Comparison of ENCODE assay signal across 1 cellular context in genomic region chr13:51137250-51137649, GRCh38.
TF ChIP-seq lines count a peak whose summit lies in the region.

No MANE protein-coding gene starts in this region.

TF ChIP-seq in H1, 55 proteins besides CTCF, POLR2A, EP300 and RAD21 (continued from another document):
- no peak for TF ChIP-seq BCL11A (IDR thresholded peaks at IDR 0.05; ENCODE audit: low read depth in 2 of 2, low read length in 2 of 2)
- TF ChIP-seq USF2 (IDR thresholded peaks at IDR 0.05; ENCODE audit: low read length): no peak
- TF ChIP-seq, protein P1, sequence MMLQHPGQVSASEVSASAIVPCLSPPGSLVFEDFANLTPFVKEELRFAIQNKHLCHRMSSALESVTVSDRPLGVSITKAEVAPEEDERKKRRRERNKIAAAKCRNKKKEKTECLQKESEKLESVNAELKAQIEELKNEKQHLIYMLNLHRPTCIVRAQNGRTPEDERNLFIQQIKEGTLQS (IDR thresholded peaks at IDR 0.05; ENCODE audit: insufficient read depth, low read depth, low read length): no peak
- no peak for TF ChIP-seq EGR1 (IDR thresholded peaks at IDR 0.05; ENCODE audit: borderline replicate concordance, low read depth, low read length)
- no peak for TF ChIP-seq CHD2 (IDR thresholded peaks at IDR 0.05; ENCODE audit: low read length)
- TF ChIP-seq CEBPB (IDR thresholded peaks at IDR 0.05; ENCODE audit: low read depth, low read length): no peak
- no peak for TF ChIP-seq JUN (IDR thresholded peaks at IDR 0.05; ENCODE audit: low read depth, low read length)
- TF ChIP-seq GTF2F1 (IDR thresholded peaks at IDR 0.05; ENCODE audit: borderline replicate concordance, low read depth, low read length): no peak
